Comparison of ENCODE assay signal across 29 cellular contexts in the genomic region with DNA sequence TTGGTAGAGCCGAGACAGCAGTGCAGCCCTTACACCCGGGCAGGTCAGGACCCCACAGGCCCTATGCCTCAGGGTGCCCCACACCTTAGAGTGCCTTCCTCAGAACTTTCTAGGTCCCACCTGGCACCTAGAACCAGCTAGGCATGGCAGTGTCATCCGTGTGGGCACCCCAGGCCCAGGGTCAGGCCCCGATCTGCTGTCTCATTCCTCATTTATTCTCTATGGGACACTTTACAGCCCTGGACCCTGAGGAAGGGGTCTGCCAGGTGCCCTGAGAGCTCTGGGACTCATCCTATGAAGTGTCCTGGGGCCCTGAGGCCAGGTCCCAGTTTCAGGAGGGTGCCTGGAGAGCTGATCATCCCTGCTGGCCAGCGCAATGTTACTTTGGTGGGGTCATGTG. TPM values are rescaled to one million over a fixed set of nuclear protein-coding genes. Genes with fewer than 3 reads are reported as not detected.
"Had no signal": no experiment of that assay in that cellular context is flagged by ENCODE, and none has a peak within 500 bp of the region (broad histone marks: within the 10 kb centered on the region; RNA-seq: fewer than 3 reads in every experiment).

No MANE protein-coding gene starts in this region.

- H3K27me3 ChIP-seq: hepatocyte, pancreas, tibial artery, upper lobe of right lung had no signal

- DNase-seq: heart right ventricle; islet precursor cell; left ventricle myocardium inferior; mesendoderm; naive B cell; natural killer cell; nucleus accumbens; pancreas; retina; small intestine; spleen; stimulated activated CD4-positive, alpha-beta T cell treated with anti-CD3 and anti-CD28 coated beads, Interleukin-4, amount 100 ng/mL, for 4 hours; stimulated activated CD8-positive, alpha-beta memory T cell treated with anti-CD3 and anti-CD28 coated beads, Interleukin-4, amount 100 ng/mL, for 48 hours; stimulated activated naive CD8-positive, alpha-beta T cell treated with anti-CD3 and anti-CD28 coated beads, Interleukin-15, Interleukin-2, amounts not matched to agents 100 U/mL and 50 U/mL, for 24 hours; stomach; tibial artery; trophoblast cell; upper lobe of right lung had no signal

- H3K27ac ChIP-seq: heart right ventricle, hepatocyte, left ventricle myocardium inferior, pancreas, prostate gland, stomach, thoracic aorta, tibial artery, upper lobe of right lung had no signal

- H3K4me1 Mint-ChIP-seq: naive B cell; natural killer cell; stimulated activated memory B cell treated with anti-CD40 and anti-IgM and Interleukin-4, amounts not matched to agents 10 μg/mL and 1 μg/mL and 100 μg/mL, for 72 hours had no signal

- H3K36me3 ChIP-seq: heart right ventricle, left ventricle myocardium inferior, pancreas, prostate gland, spleen, stomach, thoracic aorta, tibial artery, upper lobe of right lung had no signal

- H3K9me3 Mint-ChIP-seq: mesothelial cell of epicardium; naive B cell; natural killer cell; stimulated activated memory B cell treated with anti-CD40 and anti-IgM and Interleukin-4, amounts not matched to agents 10 μg/mL and 1 μg/mL and 100 μg/mL, for 72 hours had no signal

- H3K36me3 Mint-ChIP-seq: mesothelial cell of epicardium; naive B cell; natural killer cell; stimulated activated memory B cell treated with anti-CD40 and anti-IgM and Interleukin-4, amounts not matched to agents 10 μg/mL and 1 μg/mL and 100 μg/mL, for 72 hours had no signal

- H3K4me3 Mint-ChIP-seq: mesothelial cell of epicardium; naive B cell; natural killer cell; stimulated activated memory B cell treated with anti-CD40 and anti-IgM and Interleukin-4, amounts not matched to agents 10 μg/mL and 1 μg/mL and 100 μg/mL, for 72 hours had no signal

- H3K9me3 ChIP-seq: heart right ventricle, left ventricle myocardium inferior, pancreas, prostate gland, spleen, stomach, thoracic aorta, tibial artery, upper lobe of right lung had no signal

- H3K4me1 ChIP-seq: pancreas, prostate gland had no signal

- H3K4me3 ChIP-seq: heart right ventricle, hepatocyte, left ventricle myocardium inferior, lung, pancreas, prostate gland, spleen, stomach, thoracic aorta, tibial artery, upper lobe of right lung had no signal

- H3K27ac Mint-ChIP-seq: mesothelial cell of epicardium; naive B cell; natural killer cell; stimulated activated memory B cell treated with anti-CD40 and anti-IgM and Interleukin-4, amounts not matched to agents 10 μg/mL and 1 μg/mL and 100 μg/mL, for 72 hours had no signal

- FAIRE-seq: pancreas, small intestine, urothelium cell line had no signal

RNA-seq across cellular contexts. Expression of gene BPI, which starts 8.1 kb away (rescaled TPM):
- total RNA-seq: kidney epithelial cell, left ventricle myocardium inferior, lower leg skin, mesothelial cell of epicardium, upper lobe of right lung had no signal
- polyA plus RNA-seq: neural cell, pancreas, small intestine had no signal

RNA-seq across cellular contexts. Expression of gene KIAA1755, which starts 35.3 kb away (rescaled TPM):
- total RNA-seq: natural killer cell had no signal
- polyA plus RNA-seq: neural cell had no signal

RNA-seq across cellular contexts. Expression of gene LBP, which starts 50.5 kb away (rescaled TPM):
- total RNA-seq: kidney epithelial cell, mesothelial cell of epicardium, mononuclear cell, natural killer cell, spleen, stomach had no signal
- polyA plus RNA-seq: neural cell had no signal
